ENCODE assay signal across 9 cellular contexts in the genomic region with DNA sequence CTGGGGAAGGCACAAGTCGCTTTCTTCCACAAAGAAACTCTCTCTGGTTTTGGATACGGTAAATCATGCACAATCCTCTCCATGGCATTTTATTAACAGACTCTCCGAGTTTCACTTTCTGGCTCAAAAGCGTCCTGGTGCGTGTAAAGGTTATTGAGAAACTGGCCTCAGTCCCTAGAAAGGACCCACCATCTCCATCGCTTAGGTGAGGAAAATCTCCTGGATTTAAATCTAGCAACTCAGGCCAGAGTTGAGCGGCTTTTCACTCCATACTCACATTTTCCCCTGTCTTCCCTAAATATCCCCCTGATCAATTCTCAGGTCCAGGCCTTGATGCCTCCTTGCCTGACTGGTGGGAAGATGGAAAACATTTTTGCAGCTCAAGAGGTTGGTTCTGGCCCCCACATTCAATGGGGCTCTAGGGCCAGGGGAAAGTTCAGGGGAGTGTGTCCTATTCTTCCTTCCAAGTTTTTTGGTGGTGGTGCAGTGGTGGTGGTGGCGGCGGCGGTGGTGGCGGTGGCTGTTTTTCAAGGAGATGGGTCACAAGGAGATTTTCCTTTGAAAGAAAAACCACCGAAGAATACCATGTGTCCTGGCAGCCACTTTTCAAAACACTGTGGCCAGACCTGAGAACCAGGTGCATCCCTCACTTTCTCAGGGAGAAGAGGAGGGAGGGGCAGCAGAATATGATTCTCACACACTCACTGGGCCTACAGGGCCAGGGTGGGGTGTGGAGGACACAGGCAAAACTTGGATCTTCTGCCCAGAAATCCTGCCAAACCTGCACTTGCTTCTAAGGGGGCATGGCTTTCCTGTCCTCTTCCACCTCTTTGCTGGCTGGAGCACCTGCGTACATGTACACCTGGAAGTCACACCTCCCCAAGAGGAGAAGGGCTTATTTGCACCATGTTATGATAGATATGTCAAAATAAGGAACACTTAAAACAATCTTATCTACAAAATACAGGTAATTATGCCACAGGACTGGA. TPM values are rescaled to one million over a fixed set of nuclear protein-coding genes. Genes with fewer than 3 reads are reported as not detected.
DNase-seq lines count a peak whose midpoint lies in the region; ATAC-seq, FAIRE-seq and TF ChIP-seq lines count a peak whose summit lies in the region.
"Had no signal": no experiment of that assay in that cellular context is flagged by ENCODE, and none has a peak within 500 bp of the region (broad histone marks: within the 10 kb centered on the region; RNA-seq: fewer than 3 reads in every experiment).

No MANE protein-coding gene starts in this region.

- peaks cover 0 to 17% of the 10 kb centered on the region in 2 experiments; a peak in 2 of 4 replicates for H3K79me2 ChIP-seq in H1 (ENCODE audit: control insufficient read depth in 1 of 2, insufficient read depth in 2 of 2, low read length in 2 of 2)
- H3K79me2 ChIP-seq in trophoblast cell (ENCODE audit: control insufficient read depth, insufficient read depth, low read length, poor library complexity): peaks cover 21% of the 10 kb centered on the region

- H4K8ac ChIP-seq in H1 (ENCODE audit: extremely low read depth, insufficient read depth, low read length) (peak overlapping the region; percentile 69; the same call in 1 of the 2 replicates), trophoblast cell (ENCODE audit: low read depth, low read length) (no peak overlapping the region)

- peak overlapping the region; percentile 69; the same call in 1 of the 2 replicates for H3K27ac ChIP-seq in H1 (ENCODE audit: low read depth, low read length)
- H3K27ac ChIP-seq in trophoblast cell (ENCODE audit: low read depth, low read length): peak overlapping the region; percentile 74

- H2BK15ac ChIP-seq in H1 (ENCODE audit: low read length): no peak overlapping the region

- peak overlapping the region; percentile 64; the same call in 1 of the 2 replicates for H2AFZ ChIP-seq in H1 (ENCODE audit: low read length)
- H2AFZ ChIP-seq in trophoblast cell (ENCODE audit: insufficient read depth, low read length, poor library complexity): peak overlapping the region; percentile 46

- TF ChIP-seq POLR2A in GM18505 (IDR thresholded peaks at IDR 0.05; ENCODE audit: borderline replicate concordance, extremely low read depth, insufficient read depth, insufficient read length): no peak
- TF ChIP-seq POLR2A in H1 (IDR thresholded peaks at IDR 0.05; ENCODE audit: control extremely low read depth in 1 of 2, low read depth in 2 of 2, low read length in 2 of 2): no peak; a peak in 1 of 3 replicates

- peak overlapping the region; percentile 63; the same call in 1 of the 2 replicates for H3K18ac ChIP-seq in H1 (ENCODE audit: extremely low read depth, low read length)
- H3K18ac ChIP-seq in trophoblast cell (ENCODE audit: low read length): peak overlapping the region; percentile 47

- peaks cover 5% of the 10 kb centered on the region for H3K36me3 ChIP-seq in MG63
- H3K36me3 ChIP-seq in H1 (ENCODE audit: control insufficient read depth in 2 of 4, insufficient read depth in 4 of 4, low read length in 3 of 4): no peaks in the 10 kb centered on the region
- no peaks in the 10 kb centered on the region for H3K36me3 ChIP-seq in trophoblast cell (ENCODE audit: control insufficient read depth in 1 of 2, insufficient read depth in 2 of 2, low read length in 2 of 2)

- no peaks in the 10 kb centered on the region for H3K27me3 ChIP-seq in MG63
- H3K27me3 ChIP-seq in H1 (replicated peaks in 1 of 4; ENCODE audit: control insufficient read depth in 3 of 4, extremely low read depth in 1 of 4, insufficient read depth in 3 of 4, low read length in 3 of 4): peaks cover 0 to 15% (median 10%) of the 10 kb centered on the region in 4 experiments; a peak in 5 of 7 replicates
- H3K27me3 ChIP-seq in trophoblast cell (ENCODE audit: insufficient read depth, low read length): no peaks in the 10 kb centered on the region

- no peak for TF ChIP-seq RAD21 in H1 (IDR thresholded peaks at IDR 0.05 in 1 of 2, conservative IDR thresholded peaks at IDR 0.05 in 1 of 2; ENCODE audit: low read depth in 2 of 2, low read length in 2 of 2)

- FAIRE-seq in H1 (lab: Jason Lieb, UNC): no peak
- FAIRE-seq: TTC549 had no signal

- peak; percentile 1 for ATAC-seq in GM18505 (IDR thresholded peaks at IDR 0.05; ENCODE audit: unreplicated experiment)
- no peak for ATAC-seq in HG02884 (IDR thresholded peaks at IDR 0.05; ENCODE audit: unreplicated experiment)
- no peak for ATAC-seq in HG03460 (IDR thresholded peaks at IDR 0.05; ENCODE audit: unreplicated experiment)

- H2BK120ac ChIP-seq in H1 (replicated peaks; ENCODE audit: low read depth, low read length) (peak overlapping the region; percentile 70), trophoblast cell (ENCODE audit: insufficient read depth, low read length, poor library complexity) (peak overlapping the region; percentile 18)

- H4K91ac ChIP-seq in H1 (replicated peaks; ENCODE audit: insufficient read length, low read length) (peak overlapping the region; percentile 68), trophoblast cell (ENCODE audit: low read depth, low read length) (peak overlapping the region; percentile 52)

- peaks cover 11% of the 10 kb centered on the region for H3K23me2 ChIP-seq in H1 (ENCODE audit: low read depth, low read length)

- no peak overlapping the region for H3K14ac ChIP-seq in H1 (ENCODE audit: insufficient read length)
- H3K14ac ChIP-seq in trophoblast cell (ENCODE audit: low read length): peak overlapping the region; percentile 54

- H2BK5ac ChIP-seq in H1 (ENCODE audit: low read depth, low read length) (no peak overlapping the region), trophoblast cell (ENCODE audit: low read depth, low read length, poor library complexity) (peak overlapping the region; percentile 47)

- H2AK5ac ChIP-seq in H1 (ENCODE audit: low read depth, low read length) (no peak overlapping the region), trophoblast cell (ENCODE audit: low read length) (no peak overlapping the region)

- no peaks in the 10 kb centered on the region for H3K79me1 ChIP-seq in H1 (ENCODE audit: low read depth, low read length)
- peaks cover 24% of the 10 kb centered on the region for H3K79me1 ChIP-seq in trophoblast cell (ENCODE audit: low read length)

- no peak for TF ChIP-seq EP300 in H1 (IDR thresholded peaks at IDR 0.05; ENCODE audit: borderline replicate concordance in 1 of 2, low read depth in 2 of 2, low read length in 2 of 2)

- 42% methylated on average over 13 of the region's 13 CpGs; no CpG with 5 or more reads in 1 of the 2 experiments for WGBS in H1 (ENCODE audit: extremely low coverage in 1 of 2, insufficient coverage in 1 of 2, insufficient read length in 1 of 2, insufficient replicate concordance in 2 of 2, low coverage in 1 of 2, low lambda C conversion rate in 2 of 2, missing lambda C conversion rate in 1 of 2), 2 experiments
- WGBS in trophoblast cell (ENCODE audit: extremely low coverage, insufficient coverage, insufficient read length): no CpG with 5 or more reads among the region's 13 CpGs

- POLR2A ChIA-PET in H1 (lab: Charles Lee; ENCODE audit: partially characterized antibody): interaction anchor here (0.6 to 3.6 kb wide), 15 partner anchors 10 to 191 kb away, joined by 3 to 26 read pairs (median 9); a partner anchor contains a TSS

- peaks cover 4 to 9% of the 10 kb centered on the region in 2 experiments for H4K20me1 ChIP-seq in H1 (replicated peaks in 1 of 2; ENCODE audit: control insufficient read depth in 1 of 2, insufficient read depth in 2 of 2, low read length in 2 of 2)

- H4K12ac ChIP-seq in trophoblast cell (ENCODE audit: low read depth, low read length): peak overlapping the region; percentile 54

- H3K4me1 ChIP-seq in H1 (replicated peaks in 1 of 4; ENCODE audit: control insufficient read depth in 3 of 4, insufficient read depth in 4 of 4, low read length in 3 of 4) (peaks cover 11 to 30% (median 14%) of the 10 kb centered on the region in 4 experiments), trophoblast cell (ENCODE audit: control insufficient read depth in 1 of 2, insufficient read depth in 2 of 2, low read length in 2 of 2) (peaks cover 37 to 45% of the 10 kb centered on the region in 2 experiments)

- peak overlapping the region; percentile 89 to 99 for H3K4me2 ChIP-seq in H1 (ENCODE audit: insufficient read depth in 1 of 2, low read depth in 2 of 2, low read length in 2 of 2)
- H3K4me2 ChIP-seq in trophoblast cell (ENCODE audit: low read length): peak overlapping the region; percentile 55

- CTCF ChIA-PET in H1 (lab: Charles Lee; ENCODE audit: partially characterized antibody): interaction anchor here (0.9 to 12.5 kb wide), 5 partner anchors 12 to 32 kb away, joined by 3 to 198 read pairs (median 17); no protein-coding TSS in a partner anchor

- H3K9me3 ChIP-seq in MG63 (no peaks in the 10 kb centered on the region), H1 (ENCODE audit: insufficient read depth in 2 of 2, low read depth in 1 of 2, low read length in 1 of 2) (no peaks in the 10 kb centered on the region), trophoblast cell (ENCODE audit: insufficient read depth, low read depth, low read length) (no peaks in the 10 kb centered on the region)

- H3K4ac ChIP-seq in H1 (replicated peaks; ENCODE audit: insufficient read length, low read depth, low read length) (peak overlapping the region; percentile 91), trophoblast cell (ENCODE audit: low read depth, low read length) (peak overlapping the region; percentile 22)

- H3K9ac ChIP-seq in H1 (replicated peaks in 1 of 4; ENCODE audit: extremely low read depth in 1 of 4, low read depth in 3 of 4, low read length in 3 of 4): peak overlapping the region; percentile 56 to 73 (median 68)
- H3K9ac ChIP-seq in trophoblast cell (ENCODE audit: low read length): no peak overlapping the region

- peak overlapping the region; percentile 34 for H4K5ac ChIP-seq in H1 (ENCODE audit: insufficient read length, low read depth, low read length)

- no peak overlapping the region for H3K23ac ChIP-seq in H1 (ENCODE audit: insufficient read length)
- no peak overlapping the region for H3K23ac ChIP-seq in trophoblast cell (ENCODE audit: low read length)

- no peak for TF ChIP-seq CTCF in H1 (IDR thresholded peaks at IDR 0.05; ENCODE audit: control extremely low read depth in 1 of 3, insufficient read depth in 1 of 3, low read depth in 1 of 3, low read length in 3 of 3)

- H2BK20ac ChIP-seq in H1 (ENCODE audit: low read length): no peak overlapping the region

- H2BK12ac ChIP-seq in H1 (ENCODE audit: low read depth, low read length) (no peak overlapping the region), trophoblast cell (ENCODE audit: low read length) (peak overlapping the region; percentile 55)

- no peak overlapping the region for H3K56ac ChIP-seq in H1 (replicated peaks; ENCODE audit: insufficient read length, low read depth, low read length)

- no peak for DNase-seq in MG63
- no peak for DNase-seq in H1 (ENCODE audit: low read depth in 1 of 2, low spot score in 2 of 2)
- no peak for DNase-seq in trophoblast cell
- DNase-seq in stimulated activated CD4-positive, alpha-beta T cell treated with anti-CD3 and anti-CD28 coated beads, Interleukin-4, amount 100 ng/mL, for 4 hours: no peak
- DNase-seq in MV-4-11 (lab: John Stamatoyannopoulos, UW): no peak

- peak overlapping the region; percentile 58 for H3K4me3 ChIP-seq in MG63
- peak overlapping the region; percentile 7 to 73 (median 56); a peak in 6 of 8 replicates for H3K4me3 ChIP-seq in H1 (ENCODE audit: extremely low read depth in 1 of 4, insufficient read depth in 2 of 4, low read depth in 3 of 4, low read length in 4 of 4)
- H3K4me3 ChIP-seq in trophoblast cell (ENCODE audit: low read depth, low read length): no peak overlapping the region

RNA-seq across cellular contexts. Expression of a gene that starts 46.7 kb away (rescaled TPM):
- total RNA-seq in MG63 (2014; rRNA removed; shearing (Covaris generic); ENCODE audit: low replicate concordance): 22.1 and 38.5 TPM in 2 replicates
- 52.7 and 55.1 TPM in 2 replicates for total RNA-seq in H1 (2021; fragmentation: NEBNext Ultra II Directional; extraction: Animal tissue kit (Norgen Biotek cat#: 25700))
- 15.8 and 23.3 TPM in 2 replicates for polyA plus RNA-seq in H1 (2011; rRNA removed)
- polyA plus RNA-seq in H1 (2011; cell fraction: cytosol; rRNA removed): 23.1 TPM
- 16.1 TPM for polyA plus RNA-seq in H1 (2011; cell fraction: nucleus; rRNA removed)
- 44.2 to 49.8 TPM (median 48.1 TPM) in 4 replicates for polyA plus RNA-seq in H1 (2012, experiment 1 of 2)
- polyA plus RNA-seq in H1 (2012, experiment 2 of 2): 34.1 TPM
- polyA plus RNA-seq in H1 (2013, experiment 1 of 2): 29.7 TPM
- polyA plus RNA-seq in H1 (2013, experiment 2 of 2): 29.0 TPM
- 10.0 and 14.9 TPM in 2 replicates for polyA minus RNA-seq in H1 (2011; rRNA and poly(A)+ RNA removed)
- polyA minus RNA-seq in H1 (2011; cell fraction: cytosol; rRNA and poly(A)+ RNA removed): 14.5 TPM
- polyA minus RNA-seq in H1 (2011; cell fraction: nucleus; rRNA and poly(A)+ RNA removed): 12.4 TPM
- polyA plus RNA-seq in trophoblast cell (2013): 19.1 and 19.3 TPM in 2 replicates
